8 cellular contexts compared by ENCODE assay signal in genomic region chr3:14651440-14652251, GRCh38. TPM values are rescaled to one million over a fixed set of nuclear protein-coding genes. Genes with fewer than 3 reads are reported as not detected.
A peak's percentile ranks its signal among the peaks of the same experiment; 100 is the strongest.
DNase-seq lines count a peak whose midpoint lies in the region; ATAC-seq and TF ChIP-seq lines count a peak whose summit lies in the region.

Gene CCDC174 (plus strand): TSS chr3:14651762. CDS start chr3:14651837, 75 bp downstream.

- TF ChIP-seq EP300 in tibial nerve (IDR thresholded peaks at IDR 0.05) = peak; percentile 69 to 100

- H3K27ac ChIP-seq in cardiac muscle cell (peak within 1 kb of the TSS; percentile 85), parathyroid adenoma (peak within 1 kb of the TSS; percentile 78), tibial nerve (peak within 1 kb of the TSS; percentile 87 to 94 (median 92))

- H3K9ac ChIP-seq in parathyroid adenoma = peak within 1 kb of the TSS; percentile 73

- H3K27me3 ChIP-seq in cardiac muscle cell = no peaks in the 10 kb centered on the region
- H3K27me3 ChIP-seq in parathyroid adenoma (ENCODE audit: control insufficient read depth, insufficient read depth, low read length) = no peaks in the 10 kb centered on the region
- H3K27me3 ChIP-seq in tibial nerve = no peaks in the 10 kb centered on the region

- peak; percentile 100 for DNase-seq in GM12865 (ENCODE audit: low read depth)
- peak; percentile 92 for DNase-seq in NCI-H1417 treated with DMSO at 0.1 percent for 48 hours (lab: John Stamatoyannopoulos, UW)
- peak; percentile 99 for DNase-seq in SW480 (ENCODE audit: low spot score)
- DNase-seq in activated naive CD8-positive, alpha-beta T cell treated with anti-CD3 and anti-CD28 coated beads, Interleukin-2, amount 50 U/mL, for 24 hours = peak; percentile 94
- peak; percentile 97 to 99 for DNase-seq in cardiac muscle cell (ENCODE audit: low read depth in 1 of 2, low spot score in 1 of 2)
- DNase-seq in tibial nerve (ENCODE audit: low spot score in 2 of 2) = peak; percentile 87 to 97

- H3K36me3 ChIP-seq in cardiac muscle cell (peaks cover 25% of the 10 kb centered on the region), parathyroid adenoma (ENCODE audit: control insufficient read depth, insufficient read depth, low read length) (no peaks in the 10 kb centered on the region), tibial nerve (peaks cover 0 to 24% (median 3%) of the 10 kb centered on the region in 3 donors)

- peak within 1 kb of the TSS; percentile 82 for H3K4me3 ChIP-seq in GM12865 (ENCODE audit: low read depth, low read length)
- peak within 1 kb of the TSS; percentile 84 for H3K4me3 ChIP-seq in cardiac muscle cell
- peak within 1 kb of the TSS; percentile 94 for H3K4me3 ChIP-seq in parathyroid adenoma (ENCODE audit: low read depth, low read length)
- H3K4me3 ChIP-seq in tibial nerve = peak within 1 kb of the TSS; percentile 69 to 80 (median 76)

- ATAC-seq in HG02763 (IDR thresholded peaks at IDR 0.05; ENCODE audit: unreplicated experiment) = peak; percentile 99
- peak; percentile 99 for ATAC-seq in activated naive CD8-positive, alpha-beta T cell treated with anti-CD3 and anti-CD28 coated beads, Interleukin-2, amount 50 U/mL, for 24 hours

- peaks cover 14% of the 10 kb centered on the region for H3K36me3 Mint-ChIP-seq in activated naive CD8-positive, alpha-beta T cell treated with anti-CD3 and anti-CD28 coated beads, Interleukin-2, amount 50 U/mL, for 24 hours (ENCODE audit: low read depth)

- H3K4me2 ChIP-seq in parathyroid adenoma (ENCODE audit: low read length) = peak within 1 kb of the TSS; percentile 95

- 1% methylated on average over 22 to 47 of the region's 47 CpGs for WGBS in tibial nerve, 2 donors

- H3K27me3 Mint-ChIP-seq in activated naive CD8-positive, alpha-beta T cell treated with anti-CD3 and anti-CD28 coated beads, Interleukin-2, amount 50 U/mL, for 24 hours = no peaks in the 10 kb centered on the region

- H3K4me1 ChIP-seq in cardiac muscle cell (ENCODE audit: low read depth) = peaks cover 12% of the 10 kb centered on the region
- H3K4me1 ChIP-seq in parathyroid adenoma = no peaks in the 10 kb centered on the region
- H3K4me1 ChIP-seq in tibial nerve = peaks cover 0 to 38% (median 19%) of the 10 kb centered on the region in 4 donors

- H3K9me3 ChIP-seq in cardiac muscle cell (ENCODE audit: low read depth) (no peaks in the 10 kb centered on the region), parathyroid adenoma (ENCODE audit: control insufficient read depth, low read length) (no peaks in the 10 kb centered on the region), tibial nerve (no peaks in the 10 kb centered on the region)

- peak within 1 kb of the TSS; percentile 96 for H3K4me3 Mint-ChIP-seq in activated naive CD8-positive, alpha-beta T cell treated with anti-CD3 and anti-CD28 coated beads, Interleukin-2, amount 50 U/mL, for 24 hours

- TF ChIP-seq CTCF in GM12865 (IDR thresholded peaks at IDR 0.05; ENCODE audit: insufficient read depth, low read depth, low read length, missing control alignments) (no peak), cardiac muscle cell (IDR thresholded peaks at IDR 0.05; ENCODE audit: low read depth, low read length) (no peak), parathyroid adenoma (IDR thresholded peaks at IDR 0.05) (peak; percentile 16), tibial nerve (IDR thresholded peaks at IDR 0.05) (peak in 2 of 5 experiments; percentile 14 to 43)

- peak within 1 kb of the TSS; percentile 97 for H2AFZ ChIP-seq in parathyroid adenoma

- peak in 1 of 2 donors; percentile 69 for TF ChIP-seq POLR2A in tibial nerve (IDR thresholded peaks at IDR 0.05)

- H3K27ac Mint-ChIP-seq in activated naive CD8-positive, alpha-beta T cell treated with anti-CD3 and anti-CD28 coated beads, Interleukin-2, amount 50 U/mL, for 24 hours = peak within 1 kb of the TSS; percentile 96

- H3K79me2 ChIP-seq in parathyroid adenoma = peaks cover 8% of the 10 kb centered on the region

- H3K9me3 Mint-ChIP-seq in activated naive CD8-positive, alpha-beta T cell treated with anti-CD3 and anti-CD28 coated beads, Interleukin-2, amount 50 U/mL, for 24 hours = no peaks in the 10 kb centered on the region

- peaks cover 43% of the 10 kb centered on the region for H3K4me1 Mint-ChIP-seq in activated naive CD8-positive, alpha-beta T cell treated with anti-CD3 and anti-CD28 coated beads, Interleukin-2, amount 50 U/mL, for 24 hours

RNA-seq across cellular contexts. Expression of gene CCDC174, which starts in this region (rescaled TPM):
- total RNA-seq in cardiac muscle cell (11.7 and 18.6 TPM in 2 replicates), tibial nerve (10 to 100 TPM; 13.5 to 34.3 (median 27.1) TPM)
- 19.2 and 20.2 TPM in 2 replicates for polyA plus RNA-seq in cardiac muscle cell

Comparison
In these comparisons a context has a peak if more than half of its experiments do, and no peak if none do; other contexts are left out.
1. Peak in every context shown above with its lines: DNase-seq, ATAC-seq, H3K4me3 ChIP-seq and H3K27ac ChIP-seq.